31 cellular contexts compared by ENCODE assay signal in the genomic region with DNA sequence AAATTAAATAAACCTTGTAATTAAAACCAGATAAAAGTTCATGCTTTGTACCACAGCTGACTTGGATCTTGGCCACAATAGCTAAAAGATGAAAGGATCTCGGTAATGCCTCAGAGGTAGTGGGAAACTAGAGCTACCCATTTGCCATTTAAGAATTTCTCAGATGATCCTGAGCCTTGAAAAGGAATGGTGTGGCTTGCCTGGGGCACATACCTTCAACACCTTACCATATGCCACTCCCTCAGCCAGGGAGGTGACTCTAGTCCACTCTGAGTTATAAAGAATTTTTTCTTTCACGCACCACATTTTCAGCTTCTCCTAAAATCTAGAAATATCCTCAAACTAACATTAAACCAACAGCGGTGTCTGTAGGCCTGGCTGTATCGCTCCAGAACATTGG.
"Had no signal": no experiment of that assay in that cellular context is flagged by ENCODE, and none has a peak within 500 bp of the region (broad histone marks: within the 10 kb centered on the region; RNA-seq: fewer than 3 reads in every experiment).

No MANE protein-coding gene starts in this region.

- DNase-seq: activated B cell treated with CpG ODN at 0.5 μM for 24 hours; activated CD4-positive, alpha-beta T cell treated with anti-CD3 and anti-CD28 coated beads for 48 hours; activated CD4-positive, alpha-beta T cell treated with anti-CD3 and anti-CD28 coated beads, Interleukin-2, amount 50 U/mL, for 1 hour; activated CD4-positive, alpha-beta T cell treated with anti-CD3 and anti-CD28 coated beads, Interleukin-2, amount 50 U/mL, for 48 hours; activated CD8-positive, alpha-beta memory T cell treated with anti-CD3 and anti-CD28 coated beads for 24 hours; activated CD8-positive, alpha-beta T cell treated with anti-CD3 and anti-CD28 coated beads for 36 hours; activated effector memory CD4-positive, alpha-beta T cell treated with Interleukin-2 at 50 U/mL for 16 hours; activated gamma-delta T cell treated with Interleukin-2 at 50 U/mL for 16 hours; activated naive CD4-positive, alpha-beta T cell treated with anti-CD3 and anti-CD28 coated beads, Interleukin-2, amount 50 U/mL, for 16 hours; activated naive CD4-positive, alpha-beta T cell treated with Interleukin-2 at 50 U/mL for 16 hours; activated T-cell treated with anti-CD3 and anti-CD28 coated beads, Interleukin-2, amount 50 U/mL, for 4 hours; amniotic stem cell; anterior cingulate cortex; brain microvascular endothelial cell; effector CD4-positive, alpha-beta T cell; effector memory CD8-positive, alpha-beta T cell; erythroblast; foreskin keratinocyte; gastrocnemius medialis; SW 1271; T-helper 1 cell; T-helper 17 cell; T1000; WERI-Rb-1 had no signal

- H3K4me1 ChIP-seq: esophagus muscularis mucosa, foreskin keratinocyte, gastrocnemius medialis had no signal

- H3K9me3 ChIP-seq: esophagus muscularis mucosa, gastrocnemius medialis had no signal

- H3K4me1 Mint-ChIP-seq: activated B cell treated with CpG ODN at 0.5 μM for 24 hours; activated T-helper 17 cell treated with anti-CD3 and anti-CD28 coated beads, Interleukin-2, amount 50 U/mL, for 72 hours; central memory CD8-positive, alpha-beta T cell; T-helper 17 cell had no signal

- H3K27ac Mint-ChIP-seq: activated B cell treated with CpG ODN at 0.5 μM for 24 hours; activated CD8-positive, alpha-beta T cell treated with anti-CD3 and anti-CD28 coated beads for 36 hours; activated naive CD8-positive, alpha-beta T cell; activated T-helper 17 cell treated with anti-CD3 and anti-CD28 coated beads, Interleukin-2, amount 50 U/mL, for 72 hours; dendritic cell treated with granulocyte-macrophage colony-stimulating factor and Interleukin-4, amounts not matched to agents 40 ng/mL and 50 ng/mL, for 4 days; effector memory CD8-positive, alpha-beta T cell; T-helper 17 cell; T-helper 2 cell treated with Interferon-gamma antibody and Interleukin-4, amounts not matched to agents 5 μg/mL and 100 μg/mL, for 36 hours had no signal

- H3K27me3 ChIP-seq: brain microvascular endothelial cell, esophagus muscularis mucosa, foreskin keratinocyte, gastrocnemius medialis had no signal

- H3K9me3 Mint-ChIP-seq: dendritic cell treated with granulocyte-macrophage colony-stimulating factor and Interleukin-4, amounts not matched to agents 40 ng/mL and 50 ng/mL, for 4 days; T-helper 2 cell treated with Interferon-gamma antibody and Interleukin-4, amounts not matched to agents 5 μg/mL and 100 μg/mL, for 36 hours had no signal

- H3K4me3 ChIP-seq: coronary artery, esophagus muscularis mucosa, gastrocnemius medialis had no signal

- H3K27ac ChIP-seq: brain microvascular endothelial cell, coronary artery, esophagus muscularis mucosa, foreskin keratinocyte, gastrocnemius medialis, WERI-Rb-1 had no signal

- H3K4me3 Mint-ChIP-seq: activated B cell treated with CpG ODN at 0.5 μM for 24 hours; activated CD8-positive, alpha-beta T cell treated with anti-CD3 and anti-CD28 coated beads for 36 hours; activated naive CD8-positive, alpha-beta T cell; activated T-cell treated with anti-CD3 and anti-CD28 coated beads, Interleukin-2, amount 50 U/mL, for 4 hours; activated T-helper 17 cell treated with anti-CD3 and anti-CD28 coated beads, Interleukin-2, amount 50 U/mL, for 72 hours; central memory CD8-positive, alpha-beta T cell; dendritic cell treated with granulocyte-macrophage colony-stimulating factor and Interleukin-4, amounts not matched to agents 40 ng/mL and 50 ng/mL, for 4 days; effector memory CD8-positive, alpha-beta T cell; T-helper 17 cell; T-helper 2 cell treated with Interferon-gamma antibody and Interleukin-4, amounts not matched to agents 5 μg/mL and 100 μg/mL, for 36 hours had no signal

- H3K36me3 Mint-ChIP-seq: activated naive CD8-positive, alpha-beta T cell had no signal

- H3K36me3 ChIP-seq: brain microvascular endothelial cell, esophagus muscularis mucosa, gastrocnemius medialis, WERI-Rb-1 had no signal

- H3K27me3 Mint-ChIP-seq: activated B cell treated with CpG ODN at 0.5 μM for 24 hours; activated CD8-positive, alpha-beta T cell treated with anti-CD3 and anti-CD28 coated beads for 36 hours; activated naive CD8-positive, alpha-beta T cell; activated T-helper 17 cell treated with anti-CD3 and anti-CD28 coated beads, Interleukin-2, amount 50 U/mL, for 72 hours; central memory CD8-positive, alpha-beta T cell; dendritic cell treated with granulocyte-macrophage colony-stimulating factor and Interleukin-4, amounts not matched to agents 40 ng/mL and 50 ng/mL, for 4 days; effector memory CD8-positive, alpha-beta T cell; T-helper 17 cell had no signal
